1 cellular context compared by ENCODE assay signal in the genomic region with DNA sequence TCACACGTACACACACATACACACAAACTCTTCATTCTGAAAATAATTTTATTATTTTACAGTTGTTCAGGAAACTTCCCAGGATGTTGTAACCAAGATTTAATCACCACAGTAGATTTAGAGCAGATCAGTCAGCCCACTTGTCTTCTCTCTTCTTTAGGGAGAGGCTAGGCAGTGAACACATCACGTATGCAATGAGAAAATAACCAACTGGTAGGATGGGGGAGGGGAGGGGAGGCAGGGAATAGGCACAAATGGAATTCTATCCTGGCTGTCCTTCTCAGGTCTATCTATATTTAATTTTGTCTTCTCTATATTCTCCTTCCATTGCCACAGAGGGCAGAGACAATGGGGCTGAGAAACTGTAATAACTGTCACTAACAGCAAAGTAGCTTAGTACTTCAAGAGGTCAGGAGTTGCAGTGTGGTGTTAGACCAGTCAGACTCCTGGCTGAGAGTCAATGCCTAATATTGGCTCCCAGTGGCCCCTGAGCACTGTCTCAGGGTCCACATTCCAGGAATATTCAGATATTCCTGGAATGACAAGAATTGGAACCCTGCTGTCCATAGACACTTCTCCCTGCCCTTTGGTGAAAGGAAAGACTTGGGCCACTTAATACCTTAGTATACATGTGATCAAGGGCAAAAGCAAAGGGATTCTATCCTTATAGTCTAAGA.
TF ChIP-seq lines count a peak whose summit lies in the region.

No MANE protein-coding gene starts in this region.

TF ChIP-seq in GM23338, 12 proteins besides CTCF, POLR2A, EP300 and RAD21 (continued from another document):
- TF ChIP-seq, protein P1, sequence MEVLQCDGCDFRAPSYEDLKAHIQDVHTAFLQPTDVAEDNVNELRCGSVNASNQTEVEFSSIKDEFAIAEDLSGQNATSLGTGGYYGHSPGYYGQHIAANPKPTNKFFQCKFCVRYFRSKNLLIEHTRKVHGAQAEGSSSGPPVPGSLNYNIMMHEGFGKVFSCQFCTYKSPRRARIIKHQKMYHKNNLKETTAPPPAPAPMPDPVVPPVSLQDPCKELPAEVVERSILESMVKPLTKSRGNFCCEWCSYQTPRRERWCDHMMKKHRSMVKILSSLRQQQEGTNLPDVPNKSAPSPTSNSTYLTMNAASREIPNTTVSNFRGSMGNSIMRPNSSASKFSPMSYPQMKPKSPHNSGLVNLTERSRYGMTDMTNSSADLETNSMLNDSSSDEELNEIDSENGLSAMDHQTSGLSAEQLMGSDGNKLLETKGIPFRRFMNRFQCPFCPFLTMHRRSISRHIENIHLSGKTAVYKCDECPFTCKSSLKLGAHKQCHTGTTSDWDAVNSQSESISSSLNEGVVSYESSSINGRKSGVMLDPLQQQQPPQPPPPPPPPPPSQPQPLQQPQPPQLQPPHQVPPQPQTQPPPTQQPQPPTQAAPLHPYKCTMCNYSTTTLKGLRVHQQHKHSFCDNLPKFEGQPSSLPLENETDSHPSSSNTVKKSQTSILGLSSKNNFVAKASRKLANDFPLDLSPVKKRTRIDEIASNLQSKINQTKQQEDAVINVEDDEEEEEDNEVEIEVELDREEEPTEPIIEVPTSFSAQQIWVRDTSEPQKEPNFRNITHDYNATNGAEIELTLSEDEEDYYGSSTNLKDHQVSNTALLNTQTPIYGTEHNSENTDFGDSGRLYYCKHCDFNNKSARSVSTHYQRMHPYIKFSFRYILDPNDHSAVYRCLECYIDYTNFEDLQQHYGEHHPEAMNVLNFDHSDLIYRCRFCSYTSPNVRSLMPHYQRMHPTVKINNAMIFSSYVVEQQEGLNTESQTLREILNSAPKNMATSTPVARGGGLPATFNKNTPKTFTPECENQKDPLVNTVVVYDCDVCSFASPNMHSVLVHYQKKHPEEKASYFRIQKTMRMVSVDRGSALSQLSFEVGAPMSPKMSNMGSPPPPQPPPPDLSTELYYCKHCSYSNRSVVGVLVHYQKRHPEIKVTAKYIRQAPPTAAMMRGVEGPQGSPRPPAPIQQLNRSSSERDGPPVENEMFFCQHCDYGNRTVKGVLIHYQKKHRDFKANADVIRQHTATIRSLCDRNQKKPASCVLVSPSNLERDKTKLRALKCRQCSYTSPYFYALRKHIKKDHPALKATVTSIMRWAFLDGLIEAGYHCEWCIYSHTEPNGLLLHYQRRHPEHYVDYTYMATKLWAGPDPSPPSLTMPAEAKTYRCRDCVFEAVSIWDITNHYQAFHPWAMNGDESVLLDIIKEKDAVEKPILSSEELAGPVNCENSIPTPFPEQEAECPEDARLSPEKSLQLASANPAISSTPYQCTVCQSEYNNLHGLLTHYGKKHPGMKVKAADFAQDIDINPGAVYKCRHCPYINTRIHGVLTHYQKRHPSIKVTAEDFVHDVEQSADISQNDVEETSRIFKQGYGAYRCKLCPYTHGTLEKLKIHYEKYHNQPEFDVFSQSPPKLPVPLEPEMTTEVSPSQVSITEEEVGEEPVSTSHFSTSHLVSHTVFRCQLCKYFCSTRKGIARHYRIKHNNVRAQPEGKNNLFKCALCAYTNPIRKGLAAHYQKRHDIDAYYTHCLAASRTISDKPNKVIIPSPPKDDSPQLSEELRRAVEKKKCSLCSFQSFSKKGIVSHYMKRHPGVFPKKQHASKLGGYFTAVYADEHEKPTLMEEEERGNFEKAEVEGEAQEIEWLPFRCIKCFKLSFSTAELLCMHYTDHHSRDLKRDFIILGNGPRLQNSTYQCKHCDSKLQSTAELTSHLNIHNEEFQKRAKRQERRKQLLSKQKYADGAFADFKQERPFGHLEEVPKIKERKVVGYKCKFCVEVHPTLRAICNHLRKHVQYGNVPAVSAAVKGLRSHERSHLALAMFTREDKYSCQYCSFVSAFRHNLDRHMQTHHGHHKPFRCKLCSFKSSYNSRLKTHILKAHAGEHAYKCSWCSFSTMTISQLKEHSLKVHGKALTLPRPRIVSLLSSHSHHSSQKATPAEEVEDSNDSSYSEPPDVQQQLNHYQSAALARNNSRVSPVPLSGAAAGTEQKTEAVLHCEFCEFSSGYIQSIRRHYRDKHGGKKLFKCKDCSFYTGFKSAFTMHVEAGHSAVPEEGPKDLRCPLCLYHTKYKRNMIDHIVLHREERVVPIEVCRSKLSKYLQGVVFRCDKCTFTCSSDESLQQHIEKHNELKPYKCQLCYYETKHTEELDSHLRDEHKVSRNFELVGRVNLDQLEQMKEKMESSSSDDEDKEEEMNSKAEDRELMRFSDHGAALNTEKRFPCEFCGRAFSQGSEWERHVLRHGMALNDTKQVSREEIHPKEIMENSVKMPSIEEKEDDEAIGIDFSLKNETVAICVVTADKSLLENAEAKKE (CRISPR knock-in tag; IDR thresholded peaks at IDR 0.05): no peak
- TF ChIP-seq JUNB (IDR thresholded peaks at IDR 0.05; ENCODE audit: unreplicated experiment) (no peak), STAT1 (IDR thresholded peaks at IDR 0.05; ENCODE audit: unreplicated experiment) (no peak), CREB1 (CRISPR knock-in tag; IDR thresholded peaks at IDR 0.05; ENCODE audit: low read depth) (no peak), NANOG (IDR thresholded peaks at IDR 0.05; ENCODE audit: borderline replicate concordance) (no peak)
- TF ChIP-seq, protein P2, sequence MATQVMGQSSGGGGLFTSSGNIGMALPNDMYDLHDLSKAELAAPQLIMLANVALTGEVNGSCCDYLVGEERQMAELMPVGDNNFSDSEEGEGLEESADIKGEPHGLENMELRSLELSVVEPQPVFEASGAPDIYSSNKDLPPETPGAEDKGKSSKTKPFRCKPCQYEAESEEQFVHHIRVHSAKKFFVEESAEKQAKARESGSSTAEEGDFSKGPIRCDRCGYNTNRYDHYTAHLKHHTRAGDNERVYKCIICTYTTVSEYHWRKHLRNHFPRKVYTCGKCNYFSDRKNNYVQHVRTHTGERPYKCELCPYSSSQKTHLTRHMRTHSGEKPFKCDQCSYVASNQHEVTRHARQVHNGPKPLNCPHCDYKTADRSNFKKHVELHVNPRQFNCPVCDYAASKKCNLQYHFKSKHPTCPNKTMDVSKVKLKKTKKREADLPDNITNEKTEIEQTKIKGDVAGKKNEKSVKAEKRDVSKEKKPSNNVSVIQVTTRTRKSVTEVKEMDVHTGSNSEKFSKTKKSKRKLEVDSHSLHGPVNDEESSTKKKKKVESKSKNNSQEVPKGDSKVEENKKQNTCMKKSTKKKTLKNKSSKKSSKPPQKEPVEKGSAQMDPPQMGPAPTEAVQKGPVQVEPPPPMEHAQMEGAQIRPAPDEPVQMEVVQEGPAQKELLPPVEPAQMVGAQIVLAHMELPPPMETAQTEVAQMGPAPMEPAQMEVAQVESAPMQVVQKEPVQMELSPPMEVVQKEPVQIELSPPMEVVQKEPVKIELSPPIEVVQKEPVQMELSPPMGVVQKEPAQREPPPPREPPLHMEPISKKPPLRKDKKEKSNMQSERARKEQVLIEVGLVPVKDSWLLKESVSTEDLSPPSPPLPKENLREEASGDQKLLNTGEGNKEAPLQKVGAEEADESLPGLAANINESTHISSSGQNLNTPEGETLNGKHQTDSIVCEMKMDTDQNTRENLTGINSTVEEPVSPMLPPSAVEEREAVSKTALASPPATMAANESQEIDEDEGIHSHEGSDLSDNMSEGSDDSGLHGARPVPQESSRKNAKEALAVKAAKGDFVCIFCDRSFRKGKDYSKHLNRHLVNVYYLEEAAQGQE (IDR thresholded peaks at IDR 0.05; ENCODE audit: unreplicated experiment): no peak
